ENCODE assay signal across 8 cellular contexts in the genomic region with DNA sequence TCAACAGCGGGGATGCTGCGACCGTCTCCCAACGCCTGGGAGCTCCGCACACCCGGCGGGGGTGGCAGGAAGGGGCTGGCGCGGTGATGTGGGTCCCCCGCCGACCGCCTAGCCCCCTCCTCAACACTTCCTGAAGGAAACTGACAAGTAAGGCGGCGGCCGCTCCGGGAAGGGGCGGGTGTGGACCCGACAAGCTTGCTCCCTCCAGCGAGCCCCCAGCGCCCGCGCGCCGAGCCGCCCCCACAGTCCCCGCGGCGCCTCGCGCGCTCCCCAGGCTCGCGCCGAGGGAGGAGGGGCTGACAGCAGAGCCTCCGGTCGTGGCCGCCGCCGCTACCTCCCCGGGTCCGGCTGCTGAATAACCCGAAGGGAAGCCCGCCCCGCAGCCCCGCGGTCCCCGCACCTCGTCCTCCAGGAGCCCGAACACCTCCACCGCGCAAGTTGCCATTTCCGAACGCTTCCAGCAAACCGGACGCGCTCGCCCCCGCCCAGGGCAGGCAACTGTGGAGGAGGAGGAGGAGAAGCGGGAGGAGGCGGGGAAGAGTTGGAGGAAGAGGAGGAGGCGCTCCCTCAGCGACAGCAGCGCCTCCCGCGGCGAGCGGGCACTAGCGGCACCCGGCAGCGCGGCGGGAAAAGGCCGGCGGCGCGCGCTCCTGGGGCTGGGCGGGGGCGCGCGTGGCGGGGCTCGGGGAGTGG. TPM values are rescaled to one million over a fixed set of nuclear protein-coding genes. Genes with fewer than 3 reads are reported as not detected.
DNase-seq lines count a peak whose midpoint lies in the region; ATAC-seq and TF ChIP-seq lines count a peak whose summit lies in the region.

Gene NEDD4 (minus strand): TSS at position 502 of the 693 bp plus-strand sequence. CDS start 57 bp downstream, at position 445.

- TF ChIP-seq CTCF in left lung (IDR thresholded peaks at IDR 0.05) = peak; percentile 35 to 56

- H3K36me3 ChIP-seq in left lung = no peaks in the 10 kb centered on the region

- intact Hi-C loops in left lung (cut with DNase I) = no loop called here

- H3K27ac ChIP-seq in left lung = peak within 1 kb of the TSS; percentile 80 to 90

- peak; percentile 95 for ATAC-seq in GM19035 (IDR thresholded peaks at IDR 0.05; ENCODE audit: unreplicated experiment)
- ATAC-seq in HG03342 (IDR thresholded peaks at IDR 0.05; ENCODE audit: unreplicated experiment) = peak; percentile 90
- ATAC-seq in left lung = peak; percentile 96

- DNase-seq in AG08396 (ENCODE audit: low spot score) = peak; percentile 94
- DNase-seq in NCI-H524 treated with DMSO at 0.1 percent for 48 hours (lab: John Stamatoyannopoulos, UW) = peak; percentile 38
- peak; percentile 62 for DNase-seq in activated CD4-positive, alpha-beta T cell treated with anti-CD3 and anti-CD28 coated beads, Interleukin-2, amount 50 U/mL, for 1 hour
- peak; percentile 90 for DNase-seq in dedifferentiated amniotic fluid mesenchymal stem cell (ENCODE audit: extremely low spot score)
- DNase-seq in left lung = peak; percentile 89 to 96
- DNase-seq in stimulated activated CD4-positive, alpha-beta T cell treated with anti-CD3 and anti-CD28 coated beads, Interleukin-2, amount 100 ng/mL, for 4 hours (ENCODE audit: low read depth) = peak; percentile 62

- H3K9me3 ChIP-seq in left lung = no peaks in the 10 kb centered on the region

- peak within 1 kb of the TSS; percentile 68 to 80 for H3K4me3 ChIP-seq in left lung

- H3K4me1 ChIP-seq in left lung = peaks cover 13 to 40% of the 10 kb centered on the region in 2 donors

- H3K27me3 ChIP-seq in left lung = no peaks in the 10 kb centered on the region

RNA-seq across cellular contexts. Expression of gene NEDD4, which starts in this region (rescaled TPM):
- 10 to 100 TPM; 15.0 to 16.7 TPM for total RNA-seq in left lung

Comparison
In these comparisons a context has a peak if more than half of its experiments do, and no peak if none do; other contexts are left out.
1. Peak in every context shown above with its lines: DNase-seq, ATAC-seq, H3K4me3 ChIP-seq and H3K27ac ChIP-seq.
2. DNase-seq: peak in every context shown above with its lines; median percentile 94 in AG08396; 92 in left lung; 90 in dedifferentiated amniotic fluid mesenchymal stem cell; 62 in activated CD4-positive, alpha-beta T cell treated with anti-CD3 and anti-CD28 coated beads, Interleukin-2, amount 50 U/mL, for 1 hour; 62 in stimulated activated CD4-positive, alpha-beta T cell treated with anti-CD3 and anti-CD28 coated beads, Interleukin-2, amount 100 ng/mL, for 4 hours; 38 in NCI-H524 treated with DMSO at 0.1 percent for 48 hours.